In the genomic region with DNA sequence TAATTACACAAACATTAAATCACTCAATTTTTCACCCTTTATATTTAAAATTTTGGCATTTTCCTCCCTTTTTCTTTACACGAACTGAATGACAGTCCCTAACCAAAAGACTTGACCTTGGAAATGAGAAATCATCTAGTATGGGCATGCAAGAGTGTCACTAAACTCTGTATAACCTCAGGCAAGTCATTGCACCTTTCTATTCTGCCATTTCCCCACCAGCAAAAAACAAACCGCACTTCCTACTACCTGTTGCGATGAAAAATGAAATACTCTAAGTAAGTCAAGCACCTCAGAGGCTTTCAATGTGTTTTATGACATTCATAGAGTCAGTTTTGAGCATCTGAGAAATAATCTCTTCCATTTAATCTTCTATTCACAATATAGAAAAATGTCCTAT, we compare ENCODE assay signal across 13 cellular contexts. TPM values are rescaled to one million over a fixed set of nuclear protein-coding genes. Genes with fewer than 3 reads are reported as not detected.
A peak's percentile ranks its signal among the peaks of the same experiment; 100 is the strongest.
DNase-seq lines count a peak whose midpoint lies in the region; ATAC-seq, FAIRE-seq and TF ChIP-seq lines count a peak whose summit lies in the region.
"Had no signal": no experiment of that assay in that cellular context is flagged by ENCODE, and none has a peak within 500 bp of the region (broad histone marks: within the 10 kb centered on the region; RNA-seq: fewer than 3 reads in every experiment).

No MANE protein-coding gene starts in this region.

- FAIRE-seq in bronchial epithelial cell (lab: Jason Lieb, UNC): no peak
- FAIRE-seq: colon had no signal

- no peaks in the 10 kb centered on the region for H3K9me3 ChIP-seq in osteoblast (ENCODE audit: low read depth, low read length)
- H3K9me3 ChIP-seq: upper lobe of right lung had no signal

- H3K4me3 ChIP-seq in bronchial epithelial cell (ENCODE audit: low read depth, low read length) (no peak overlapping the region), osteoblast (ENCODE audit: insufficient read depth, low read length) (no peak overlapping the region)
- H3K4me3 ChIP-seq: upper lobe of right lung had no signal

- H3K4me1 Mint-ChIP-seq in activated CD8-positive, alpha-beta memory T cell treated with anti-CD3 and anti-CD28 coated beads, Interleukin-2, amount 10 ng/mL, durations not matched to agents 7 days and 5 days: peaks cover 98% of the 10 kb centered on the region
- H3K4me1 Mint-ChIP-seq in IgD-negative memory B cell: peaks cover 78 to 90% (median 83%) of the 10 kb centered on the region in 3 donors
- H3K4me1 Mint-ChIP-seq in stimulated activated naive B cell treated with anti-CD40 and anti-IgM and Interleukin-4, amounts not matched to agents 10 μg/mL and 1 μg/mL and 100 μg/mL, for 72 hours: peaks cover 57 to 97% of the 10 kb centered on the region in 2 donors

- H3K4me3 Mint-ChIP-seq in activated CD8-positive, alpha-beta memory T cell treated with anti-CD3 and anti-CD28 coated beads, Interleukin-2, amount 10 ng/mL, durations not matched to agents 7 days and 5 days: peak overlapping the region; percentile 61
- H3K4me3 Mint-ChIP-seq in IgD-negative memory B cell: peak overlapping the region in 2 of 4 donors; percentile 37 to 79
- no peak overlapping the region for H3K4me3 Mint-ChIP-seq in stimulated activated naive B cell treated with anti-CD40 and anti-IgM and Interleukin-4, amounts not matched to agents 10 μg/mL and 1 μg/mL and 100 μg/mL, for 72 hours

- H3K27ac ChIP-seq in osteoblast (ENCODE audit: low read depth, low read length): no peak overlapping the region
- H3K27ac ChIP-seq: upper lobe of right lung had no signal

- H3K36me3 ChIP-seq in bronchial epithelial cell (ENCODE audit: control insufficient read depth, insufficient read depth, low read length): no peaks in the 10 kb centered on the region
- no peaks in the 10 kb centered on the region for H3K36me3 ChIP-seq in osteoblast (ENCODE audit: insufficient read depth, low read length)
- H3K36me3 ChIP-seq: upper lobe of right lung had no signal

- ATAC-seq in activated CD8-positive, alpha-beta memory T cell treated with anti-CD3 and anti-CD28 coated beads, Interleukin-2, amount 10 ng/mL, durations not matched to agents 7 days and 5 days: peak; percentile 56
- no peak for ATAC-seq in stimulated activated naive B cell treated with anti-CD40 and anti-IgM and Interleukin-4, amounts not matched to agents 10 μg/mL and 1 μg/mL and 100 μg/mL, for 72 hours (replicated peaks)
- ATAC-seq: left lobe of liver, upper lobe of right lung had no signal

- H3K36me3 Mint-ChIP-seq in activated CD8-positive, alpha-beta memory T cell treated with anti-CD3 and anti-CD28 coated beads, Interleukin-2, amount 10 ng/mL, durations not matched to agents 7 days and 5 days: peaks cover 34% of the 10 kb centered on the region
- peaks cover 3% of the 10 kb centered on the region for H3K36me3 Mint-ChIP-seq in IgD-negative memory B cell
- peaks cover 6 to 28% of the 10 kb centered on the region in 2 donors for H3K36me3 Mint-ChIP-seq in stimulated activated naive B cell treated with anti-CD40 and anti-IgM and Interleukin-4, amounts not matched to agents 10 μg/mL and 1 μg/mL and 100 μg/mL, for 72 hours

- H3K79me2 ChIP-seq in osteoblast (ENCODE audit: insufficient read depth, low read length): peaks cover 11% of the 10 kb centered on the region

- CTCF ChIA-PET in activated CD8-positive, alpha-beta memory T cell treated with anti-CD3 and anti-CD28 coated beads, Interleukin-2, amount 10 ng/mL, durations not matched to agents 7 days and 5 days (lab: Charles Lee): interaction anchor here (0.8 to 2.1 kb wide), 7 partner anchors 10 to 98 kb away, joined by 3 to 8 read pairs (median 3); no protein-coding TSS in a partner anchor

- no peaks in the 10 kb centered on the region for H3K27me3 Mint-ChIP-seq in activated CD8-positive, alpha-beta memory T cell treated with anti-CD3 and anti-CD28 coated beads, Interleukin-2, amount 10 ng/mL, durations not matched to agents 7 days and 5 days
- H3K27me3 Mint-ChIP-seq in IgD-negative memory B cell: no peaks in the 10 kb centered on the region
- no peaks in the 10 kb centered on the region for H3K27me3 Mint-ChIP-seq in stimulated activated naive B cell treated with anti-CD40 and anti-IgM and Interleukin-4, amounts not matched to agents 10 μg/mL and 1 μg/mL and 100 μg/mL, for 72 hours

- H3K27me3 ChIP-seq in bronchial epithelial cell (ENCODE audit: control insufficient read depth, insufficient read depth, low read length): no peaks in the 10 kb centered on the region
- no peaks in the 10 kb centered on the region for H3K27me3 ChIP-seq in osteoblast (ENCODE audit: insufficient read depth, low read length)
- H3K27me3 ChIP-seq: upper lobe of right lung had no signal

- no peaks in the 10 kb centered on the region for H3K9me3 Mint-ChIP-seq in activated CD8-positive, alpha-beta memory T cell treated with anti-CD3 and anti-CD28 coated beads, Interleukin-2, amount 10 ng/mL, durations not matched to agents 7 days and 5 days (ENCODE audit: low read depth)
- H3K9me3 Mint-ChIP-seq in IgD-negative memory B cell: no peaks in the 10 kb centered on the region
- H3K9me3 Mint-ChIP-seq in stimulated activated naive B cell treated with anti-CD40 and anti-IgM and Interleukin-4, amounts not matched to agents 10 μg/mL and 1 μg/mL and 100 μg/mL, for 72 hours: no peaks in the 10 kb centered on the region

- no peak for DNase-seq in activated CD8-positive, alpha-beta memory T cell treated with anti-CD3 and anti-CD28 coated beads, Interleukin-2, amount 10 ng/mL, durations not matched to agents 7 days and 5 days
- no peak for DNase-seq in activated CD8-positive, alpha-beta memory T cell treated with anti-CD3 and anti-CD28 coated beads, Interleukin-2, amount 50 U/mL, for 4 hours
- DNase-seq in bronchial epithelial cell (ENCODE audit: low read depth) (peak; percentile 13), AG08395 (ENCODE audit: low spot score) (no peak), osteoblast (ENCODE audit: insufficient read length, low spot score, missing footprints) (no peak), iPS-NIHi11 (ENCODE audit: low spot score) (no peak)
- no peak for DNase-seq in stimulated activated naive B cell treated with anti-CD40 and anti-IgM and Interleukin-4, amounts not matched to agents 10 μg/mL and 1 μg/mL and 100 μg/mL, for 72 hours
- DNase-seq: anterior cingulate cortex, foreskin fibroblast, upper lobe of right lung had no signal

- H3K4me1 ChIP-seq in osteoblast (ENCODE audit: insufficient read depth, low read length): peaks cover 21% of the 10 kb centered on the region

- H3K4me2 ChIP-seq in osteoblast (ENCODE audit: insufficient read depth, low read length): no peak overlapping the region

- H3K27ac Mint-ChIP-seq in activated CD8-positive, alpha-beta memory T cell treated with anti-CD3 and anti-CD28 coated beads, Interleukin-2, amount 10 ng/mL, durations not matched to agents 7 days and 5 days: peak overlapping the region; percentile 88
- peak overlapping the region; percentile 35 to 86 (median 38) for H3K27ac Mint-ChIP-seq in IgD-negative memory B cell
- peak overlapping the region; percentile 70 for H3K27ac Mint-ChIP-seq in stimulated activated naive B cell treated with anti-CD40 and anti-IgM and Interleukin-4, amounts not matched to agents 10 μg/mL and 1 μg/mL and 100 μg/mL, for 72 hours

- H4K20me1 ChIP-seq in osteoblast (ENCODE audit: insufficient read depth, low read length): no peaks in the 10 kb centered on the region

- TF ChIP-seq CTCF in bronchial epithelial cell (IDR thresholded peaks at IDR 0.05; ENCODE audit: insufficient read depth, low read length, severe bottlenecking): no peak
- TF ChIP-seq CTCF in osteoblast (IDR thresholded peaks at IDR 0.05; ENCODE audit: extremely low read depth, low read depth, low read length): no peak

- H2AFZ ChIP-seq in osteoblast (ENCODE audit: low read length): no peak overlapping the region

RNA-seq across cellular contexts. Expression of a gene that starts 44.1 kb away (rescaled TPM):
- total RNA-seq in activated CD8-positive, alpha-beta memory T cell treated with anti-CD3 and anti-CD28 coated beads, Interleukin-2, amount 10 ng/mL, durations not matched to agents 7 days and 5 days: 100 to 1,000 TPM; 210 to 249 TPM
- 91.6 TPM for polyA plus RNA-seq in IgD-negative memory B cell
- total RNA-seq in bronchial epithelial cell: 0.26 and 0.90 TPM in 2 replicates
- 44.5 and 56.3 TPM in 2 replicates for total RNA-seq in osteoblast

Comparison
In these comparisons a context has a peak if more than half of its experiments do, and no peak if none do; other contexts are left out.
1. H3K27ac Mint-ChIP-seq: peak in every context shown above with its lines; median percentile 88 in activated CD8-positive, alpha-beta memory T cell treated with anti-CD3 and anti-CD28 coated beads, Interleukin-2, amount 10 ng/mL, durations not matched to agents 7 days and 5 days; 70 in stimulated activated naive B cell treated with anti-CD40 and anti-IgM and Interleukin-4, amounts not matched to agents 10 μg/mL and 1 μg/mL and 100 μg/mL, for 72 hours; 38 in IgD-negative memory B cell.
2. RNA of a gene that starts 44.1 kb away (total RNA-seq): 210 to 249 TPM in activated CD8-positive, alpha-beta memory T cell treated with anti-CD3 and anti-CD28 coated beads, Interleukin-2, amount 10 ng/mL, durations not matched to agents 7 days and 5 days and 44.5 to 56.3 TPM in osteoblast; 0.26 to 0.90 TPM in bronchial epithelial cell; every median in the first group is over 10 times any median in the second.